16 cellular contexts compared by ENCODE assay signal in the genomic region with DNA sequence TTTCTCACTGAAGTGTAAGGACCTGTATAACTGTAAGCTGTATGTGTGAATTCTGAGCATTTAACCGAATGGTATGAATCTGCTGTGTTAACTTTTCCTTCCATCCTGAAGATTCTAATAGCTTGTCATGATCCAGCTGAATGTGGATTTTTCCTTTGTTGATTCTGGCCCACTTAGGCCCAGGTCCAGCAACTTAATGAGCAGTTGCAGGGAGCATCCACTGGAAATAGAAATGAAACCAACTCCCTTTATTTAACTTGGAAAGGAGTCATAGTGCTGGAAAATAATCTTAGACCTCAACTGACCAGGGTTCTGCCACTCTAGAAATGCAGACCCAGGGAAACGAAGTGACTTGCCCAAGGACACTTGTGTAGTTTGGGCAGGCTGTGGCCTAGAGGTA.
"Had no signal": no experiment of that assay in that cellular context is flagged by ENCODE, and none has a peak within 500 bp of the region (broad histone marks: within the 10 kb centered on the region; RNA-seq: fewer than 3 reads in every experiment).

No MANE protein-coding gene starts in this region.

- H3K36me3 ChIP-seq: cardiac muscle cell, upper lobe of left lung had no signal

- H3K27ac Mint-ChIP-seq: activated naive CD4-positive, alpha-beta T cell treated with anti-CD3 and anti-CD28 coated beads for 36 hours; activated naive CD8-positive, alpha-beta T cell treated with anti-CD3 and anti-CD28 coated beads, Interleukin-2, amount 50 U/mL, for 24 hours; activated T-helper 17 cell treated with anti-CD3 and anti-CD28 coated beads, Interleukin-2, amount 50 U/mL, for 72 hours; memory B cell; naive thymus-derived CD8-positive, alpha-beta T cell had no signal

- DNase-seq: activated CD4-positive, alpha-beta T cell treated with anti-CD3 and anti-CD28 coated beads for 1 hour; activated CD4-positive, alpha-beta T cell treated with anti-CD3 and anti-CD28 coated beads, Interleukin-2, amount 50 U/mL, for 4 hours; activated naive CD4-positive, alpha-beta T cell treated with anti-CD3 and anti-CD28 coated beads for 36 hours; activated naive CD8-positive, alpha-beta T cell treated with anti-CD3 and anti-CD28 coated beads, Interleukin-2, amount 50 U/mL, for 24 hours; aorta; dorsolateral prefrontal cortex; erythroblast; naive thymus-derived CD8-positive, alpha-beta T cell; right cardiac atrium; small intestine; stimulated activated CD4-positive, alpha-beta T cell treated with anti-CD3 and anti-CD28 coated beads, Interleukin-4, amount 100 ng/mL, for 24 hours; stimulated activated naive CD4-positive, alpha-beta T cell treated with Interleukin-2 at 50 U/mL for 16 hours; upper lobe of left lung had no signal

- H3K9me3 Mint-ChIP-seq: activated naive CD4-positive, alpha-beta T cell treated with anti-CD3 and anti-CD28 coated beads for 36 hours; activated naive CD8-positive, alpha-beta T cell treated with anti-CD3 and anti-CD28 coated beads, Interleukin-2, amount 50 U/mL, for 24 hours; activated T-helper 17 cell treated with anti-CD3 and anti-CD28 coated beads, Interleukin-2, amount 50 U/mL, for 72 hours had no signal

- H3K4me1 Mint-ChIP-seq: activated naive CD8-positive, alpha-beta T cell treated with anti-CD3 and anti-CD28 coated beads, Interleukin-2, amount 50 U/mL, for 24 hours; activated T-helper 17 cell treated with anti-CD3 and anti-CD28 coated beads, Interleukin-2, amount 50 U/mL, for 72 hours; memory B cell; naive thymus-derived CD8-positive, alpha-beta T cell had no signal

- H3K4me3 ChIP-seq: cardiac muscle cell, dorsolateral prefrontal cortex, upper lobe of left lung had no signal

- H3K9me3 ChIP-seq: upper lobe of left lung had no signal

- H3K4me3 Mint-ChIP-seq: activated naive CD4-positive, alpha-beta T cell treated with anti-CD3 and anti-CD28 coated beads for 36 hours; activated naive CD8-positive, alpha-beta T cell treated with anti-CD3 and anti-CD28 coated beads, Interleukin-2, amount 50 U/mL, for 24 hours; activated T-helper 17 cell treated with anti-CD3 and anti-CD28 coated beads, Interleukin-2, amount 50 U/mL, for 72 hours; memory B cell; naive thymus-derived CD8-positive, alpha-beta T cell had no signal

- H3K4me1 ChIP-seq: upper lobe of left lung had no signal

- ATAC-seq: activated naive CD8-positive, alpha-beta T cell treated with anti-CD3 and anti-CD28 coated beads, Interleukin-2, amount 50 U/mL, for 24 hours; activated T-helper 17 cell treated with anti-CD3 and anti-CD28 coated beads, Interleukin-2, amount 50 U/mL, for 72 hours; naive thymus-derived CD8-positive, alpha-beta T cell had no signal

- H3K27me3 Mint-ChIP-seq: activated naive CD8-positive, alpha-beta T cell treated with anti-CD3 and anti-CD28 coated beads, Interleukin-2, amount 50 U/mL, for 24 hours had no signal

- H3K27me3 ChIP-seq: dorsolateral prefrontal cortex, upper lobe of left lung had no signal

- H3K27ac ChIP-seq: cardiac muscle cell, dorsolateral prefrontal cortex, upper lobe of left lung had no signal

- H3K36me3 Mint-ChIP-seq: memory B cell; naive thymus-derived CD8-positive, alpha-beta T cell had no signal
